ENCODE assay signal across 8 cellular contexts in the genomic region with DNA sequence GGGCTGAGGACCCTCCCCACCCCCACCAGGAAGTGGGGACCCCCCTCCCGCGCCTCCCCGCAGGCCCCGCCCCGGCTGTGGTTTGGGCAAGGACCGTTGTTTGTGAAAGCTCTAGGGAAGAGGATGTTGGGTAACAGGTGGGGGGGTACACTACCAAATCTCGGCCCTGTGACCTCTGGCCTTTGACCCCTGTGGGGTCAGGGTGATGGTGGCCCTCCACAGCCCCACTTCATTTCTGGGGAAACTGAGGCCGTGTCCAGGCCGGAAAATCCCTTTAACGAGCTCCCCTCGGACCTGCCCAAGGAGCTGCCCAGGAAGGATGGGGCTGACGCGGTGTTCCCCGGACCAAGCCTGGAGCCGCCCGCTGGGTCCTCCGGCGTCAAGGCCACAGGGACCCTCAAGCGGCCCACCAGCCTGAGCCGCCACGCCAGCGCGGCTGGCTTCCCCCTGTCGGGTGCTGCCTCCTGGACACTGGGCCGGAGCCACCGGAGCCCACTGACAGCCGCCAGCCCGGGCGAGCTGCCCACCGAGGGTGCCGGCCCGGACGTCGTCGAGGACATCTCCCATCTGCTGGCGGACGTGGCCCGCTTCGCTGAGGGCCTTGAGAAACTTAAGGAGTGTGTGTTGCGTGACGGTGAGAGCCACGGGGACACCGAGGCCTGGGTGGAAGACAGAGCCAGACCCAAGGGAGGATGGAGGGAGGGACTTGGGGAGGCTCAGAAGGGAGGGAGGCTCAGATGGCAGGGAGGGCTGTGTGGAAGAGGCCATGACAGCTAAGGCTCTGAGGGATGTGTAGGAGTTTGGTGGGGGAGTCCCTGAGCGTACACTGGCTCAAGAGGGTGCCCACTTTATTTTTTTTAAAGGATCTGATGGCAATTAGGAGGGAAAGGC. TPM values are rescaled to one million over a fixed set of nuclear protein-coding genes. Genes with fewer than 3 reads are reported as not detected.
A peak's percentile ranks its signal among the peaks of the same experiment; 100 is the strongest.
DNase-seq lines count a peak whose midpoint lies in the region; ATAC-seq, FAIRE-seq and TF ChIP-seq lines count a peak whose summit lies in the region.

No MANE protein-coding gene starts in this region.

- H3K9ac ChIP-seq in rectal smooth muscle tissue (ENCODE audit: low read length): no peak overlapping the region

- peak; percentile 81 for FAIRE-seq in GM12892 (lab: Jason Lieb, UNC)

- H3K27me3 ChIP-seq in rectal smooth muscle tissue (ENCODE audit: control insufficient read depth, insufficient read depth, low read length): peaks cover 21% of the 10 kb centered on the region

- H3K27ac ChIP-seq in cingulate gyrus (ENCODE audit: low read depth, low read length) (peak overlapping the region; percentile 4), rectal smooth muscle tissue (ENCODE audit: low read depth, low read length) (no peak overlapping the region)

- ATAC-seq in GM21529 (IDR thresholded peaks at IDR 0.05; ENCODE audit: unreplicated experiment): no peak

- no peak for TF ChIP-seq POLR2A in GM12892 (IDR thresholded peaks at IDR 0.05; ENCODE audit: low read depth, low read length)

- H3K4me3 ChIP-seq in rectal smooth muscle tissue (ENCODE audit: low read length): peak overlapping the region; percentile 54

- DNase-seq in GM12892 (ENCODE audit: insufficient read length) (no peak), T-helper 1 cell (peak in 3 of 5 donors; percentile 57 to 81 (median 58)), NCI-H2029 treated with DMSO at 0.1 percent for 48 hours (lab: John Stamatoyannopoulos, UW) (no peak), T1000 (lab: John Stamatoyannopoulos, UW) (no peak), DMS79 (lab: John Stamatoyannopoulos, UW) (no peak)

- no peaks in the 10 kb centered on the region for H3K4me1 ChIP-seq in rectal smooth muscle tissue (ENCODE audit: control insufficient read depth, insufficient read depth, low read length)

- H3K36me3 ChIP-seq in rectal smooth muscle tissue (ENCODE audit: control insufficient read depth, insufficient read depth, low read length): no peaks in the 10 kb centered on the region

RNA-seq across cellular contexts. Expression of gene ARHGAP45, which starts 1.4 kb away (rescaled TPM):
- polyA plus RNA-seq in GM12892 (2012; ENCODE audit: missing spikeins): 45.5 TPM

RNA-seq across cellular contexts. Expression of gene POLR2E, which starts 26.8 kb away (rescaled TPM):
- polyA plus RNA-seq in GM12892 (2012; ENCODE audit: missing spikeins): 87.9 TPM

RNA-seq across cellular contexts. Expression of gene ABCA7, which starts 28.4 kb away (rescaled TPM):
- 6.9 TPM for polyA plus RNA-seq in GM12892 (2012; ENCODE audit: missing spikeins)

RNA-seq across cellular contexts. Expression of gene GPX4, which starts 35.4 kb away (rescaled TPM):
- 359 TPM for polyA plus RNA-seq in GM12892 (2012; ENCODE audit: missing spikeins)

RNA-seq across cellular contexts. Expression of gene CNN2, which starts 41.9 kb away (rescaled TPM):
- 68.4 TPM for polyA plus RNA-seq in GM12892 (2012; ENCODE audit: missing spikeins)

Comparison
In these comparisons a context has a peak if more than half of its experiments do, and no peak if none do; other contexts are left out.
1. DNase-seq: peak in T-helper 1 cell (3 of 5); none in GM12892 (single experiment), NCI-H2029 treated with DMSO at 0.1 percent for 48 hours (single experiment), T1000 (single experiment) and DMS79 (single experiment).